In genomic region chr4:153467154-153467896, GRCh38 we compare ENCODE assay signal across 8 cellular contexts. TPM values are rescaled to one million over a fixed set of nuclear protein-coding genes. Genes with fewer than 3 reads are reported as not detected.
DNase-seq lines count a peak whose midpoint lies in the region; ATAC-seq and TF ChIP-seq lines count a peak whose summit lies in the region.

No MANE protein-coding gene starts in this region.

- peak overlapping the region; percentile 92 to 97 for H3K27ac Mint-ChIP-seq in T-cell

- peaks cover 47 to 55% (median 54%) of the 10 kb centered on the region in 3 donors for H3K4me1 Mint-ChIP-seq in T-cell

- peaks cover 10% of the 10 kb centered on the region for H3K36me3 Mint-ChIP-seq in T-cell

- no peaks in the 10 kb centered on the region for H3K9me3 Mint-ChIP-seq in T-cell

- peak overlapping the region; percentile 83 to 97 for H3K4me3 ChIP-seq in cardiac fibroblast (replicated peaks in 1 of 2; ENCODE audit: low read depth in 2 of 2, low read length in 2 of 2)

- ATAC-seq in GM21576 (IDR thresholded peaks at IDR 0.05; ENCODE audit: unreplicated experiment) (peak; percentile 55), T-cell (replicated peaks in 1 of 4) (peak in 3 of 4 experiments; percentile 3 to 7 (median 5))

- DNase-seq in HuH-7 (ENCODE audit: low spot score) (peak; percentile 63), T-cell (peak in 16 of 34 experiments; percentile 18 to 52 (median 28)), cardiac fibroblast (ENCODE audit: low read depth in 2 of 2) (peak in 1 of 2 donors; percentile 17), left kidney (ENCODE audit: low read depth, low spot score) (peak; percentile 86), epidermal melanocyte (ENCODE audit: insufficient read length, low spot score) (no peak)
- DNase-seq in stimulated activated CD8-positive, alpha-beta memory T cell treated with anti-CD3 and anti-CD28 coated beads, Interleukin-2, amount 100 ng/mL, for 48 hours (ENCODE audit: low read depth in 2 of 2): peak; percentile 31 to 43

- no peaks in the 10 kb centered on the region for H3K27me3 Mint-ChIP-seq in T-cell

- CTCF ChIA-PET in T-cell (lab: Charles Lee): interaction anchor here (0.7 to 2.5 kb wide), 16 partner anchors 11 to 123 kb away, joined by 3 to 10 read pairs (median 4); partner anchors contain the start of gene MND1 (in 1 of the 2)

- H3K4me3 Mint-ChIP-seq in T-cell: peak overlapping the region; percentile 94 to 96 (median 94)

- POLR2A ChIA-PET in T-cell (lab: Charles Lee): interaction anchor here (0.7 to 1.6 kb wide), 10 partner anchors 15 to 930 kb away, joined by 3 to 4 read pairs (median 3); no protein-coding TSS in a partner anchor

- no peak for TF ChIP-seq CTCF in cardiac fibroblast (IDR thresholded peaks at IDR 0.05; ENCODE audit: low read depth, low read length)

- TF ChIP-seq POLR2A in GM10847 (IDR thresholded peaks at IDR 0.05; ENCODE audit: extremely low read depth, insufficient read length): peak; percentile 60

RNA-seq across cellular contexts. Expression of gene TMEM131L, which starts 1.2 kb away (rescaled TPM):
- total RNA-seq in T-cell: 100 to 1,000 TPM in 1 of 5 donors, 10 to 100 TPM in 4; 60.7 to 115 (median 72.6) TPM
